In genomic region chr10:128210215-128211063, GRCh38 we compare ENCODE assay signal across 8 cellular contexts.
DNase-seq lines count a peak whose midpoint lies in the region; ATAC-seq and TF ChIP-seq lines count a peak whose summit lies in the region.

No MANE protein-coding gene starts in this region.

- TF ChIP-seq POLR2A in ovary (IDR thresholded peaks at IDR 0.05): no peak

- intact Hi-C loops in ovary (cut with DNase I): no loop called here
- intact Hi-C loops in tibial artery (cut with DNase I; ENCODE audit: low total_unique reads): no loop called here

- H3K36me3 ChIP-seq in ovary: no peaks in the 10 kb centered on the region
- no peaks in the 10 kb centered on the region for H3K36me3 ChIP-seq in tibial artery

- peak; percentile 49 for ATAC-seq in GM21737 (IDR thresholded peaks at IDR 0.05; ENCODE audit: unreplicated experiment)

- TF ChIP-seq CTCF in ovary (IDR thresholded peaks at IDR 0.05) (no peak), tibial artery (IDR thresholded peaks at IDR 0.05) (peak in 1 of 2 experiments; percentile 72)

- H3K9me3 ChIP-seq in ovary (no peaks in the 10 kb centered on the region), tibial artery (no peaks in the 10 kb centered on the region)

- H3K27ac ChIP-seq in ovary (peak overlapping the region in 1 of 2 donors; percentile 30), tibial artery (peak overlapping the region in 1 of 2 donors; percentile 47)

- 1 to 3% (median 1%) methylated on average over 52 to 91 of the region's 91 CpGs for WGBS in ovary, 3 donors

- H3K4me1 ChIP-seq in ovary (ENCODE audit: insufficient read depth) (peaks cover 1% of the 10 kb centered on the region), tibial artery (peaks cover 0 to 20% (median 14%) of the 10 kb centered on the region in 4 donors)

- TF ChIP-seq EP300 in ovary (IDR thresholded peaks at IDR 0.05): no peak

- H3K4me3 ChIP-seq in ovary: peak overlapping the region; percentile 44
- H3K4me3 ChIP-seq in tibial artery: peak overlapping the region; percentile 55 to 65

- peak; percentile 38 for DNase-seq in COLO829 (ENCODE audit: low spot score)
- DNase-seq in OCI-M1 (lab: John Stamatoyannopoulos, UW): peak; percentile 6
- peak; percentile 75 for DNase-seq in activated gamma-delta T cell treated with Interleukin-2 at 50 U/mL for 16 hours
- DNase-seq in globus pallidus (ENCODE audit: low spot score): peak; percentile 54
- DNase-seq in ovary: peak in 2 of 5 donors; percentile 29 to 43
- peak; percentile 50 to 78 for DNase-seq in tibial artery
- DNase-seq in NCI-H1417 (lab: John Stamatoyannopoulos, UW): no peak

- H3K27me3 ChIP-seq in ovary: no peaks in the 10 kb centered on the region
- H3K27me3 ChIP-seq in tibial artery: peaks cover 0 to 33% of the 10 kb centered on the region in 2 donors

Comparison
In these comparisons a context has a peak if more than half of its experiments do, and no peak if none do; other contexts are left out.
1. DNase-seq: peak in COLO829 (single experiment), OCI-M1 (single experiment), activated gamma-delta T cell treated with Interleukin-2 at 50 U/mL for 16 hours (single experiment), globus pallidus (single experiment) and tibial artery (2 of 2); none in NCI-H1417 (0 of 3).